ENCODE assay signal across 15 cellular contexts in the genomic region with DNA sequence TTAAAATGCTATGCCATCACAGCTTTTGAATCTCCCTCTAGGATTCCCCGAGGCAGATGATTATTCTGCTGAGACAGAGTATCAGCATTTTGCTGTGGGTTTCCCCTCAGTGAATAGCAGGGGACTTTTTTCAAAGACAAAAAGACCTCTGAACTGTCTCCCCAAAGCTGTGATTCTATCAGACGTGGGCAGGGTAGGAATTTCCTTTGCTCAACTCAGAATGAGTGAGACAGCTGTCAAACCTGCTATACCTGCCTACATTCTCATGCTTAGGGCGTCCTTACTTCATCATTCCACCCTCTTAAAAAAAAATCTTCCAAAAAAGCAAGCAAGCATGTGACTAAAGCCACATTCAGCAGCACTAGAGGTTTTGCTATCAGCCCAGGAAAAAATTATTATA.
A peak's percentile ranks its signal among the peaks of the same experiment; 100 is the strongest.
DNase-seq lines count a peak whose midpoint lies in the region; ATAC-seq and TF ChIP-seq lines count a peak whose summit lies in the region.
"Had no signal": no experiment of that assay in that cellular context is flagged by ENCODE, and none has a peak within 500 bp of the region (broad histone marks: within the 10 kb centered on the region; RNA-seq: fewer than 3 reads in every experiment).

No MANE protein-coding gene starts in this region.

- H3K36me3 ChIP-seq in esophagus squamous epithelium, result no peaks in the 10 kb centered on the region
- H3K36me3 ChIP-seq: SJSA1 had no signal

- POLR2A ChIA-PET in GM10248 (lab: Yijun Ruan, JAX), result no interaction called here

- H3K4me3 Mint-ChIP-seq in activated naive CD8-positive, alpha-beta T cell treated with anti-CD3 and anti-CD28 coated beads, Interleukin-2, amount 50 U/mL, for 24 hours, result no peak overlapping the region
- H3K4me3 Mint-ChIP-seq in activated T-helper 1 cell treated with anti-CD3 and anti-CD28 coated beads, Interleukin-12 subunit alpha, Interleukin-12 subunit beta, Interleukin-2, Interleukin-4 antibody, amounts not matched to agents 30 ng/mL and 10 ng/mL and 1 ng/mL, durations not matched to agents 14 hours and 24 hours and 36 hours, result no peak overlapping the region
- H3K4me3 Mint-ChIP-seq: nephron progenitor cell had no signal

- H3K27me3 Mint-ChIP-seq in activated naive CD8-positive, alpha-beta T cell treated with anti-CD3 and anti-CD28 coated beads, Interleukin-2, amount 50 U/mL, for 24 hours, result no peaks in the 10 kb centered on the region
- no peaks in the 10 kb centered on the region for H3K27me3 Mint-ChIP-seq in activated T-helper 1 cell treated with anti-CD3 and anti-CD28 coated beads, Interleukin-12 subunit alpha, Interleukin-12 subunit beta, Interleukin-2, Interleukin-4 antibody, amounts not matched to agents 30 ng/mL and 10 ng/mL and 1 ng/mL, durations not matched to agents 14 hours and 24 hours and 36 hours (ENCODE audit: insufficient read depth)

- CTCF ChIA-PET in GM10248 (lab: Yijun Ruan, JAX), result interaction anchor here (2.2 to 7.4 kb wide), 2 partner anchors 13 to 18 kb away, joined by 5 to 64 read pairs; no protein-coding TSS in a partner anchor

- H3K4me1 Mint-ChIP-seq in activated naive CD8-positive, alpha-beta T cell treated with anti-CD3 and anti-CD28 coated beads, Interleukin-2, amount 50 U/mL, for 24 hours, result no peaks in the 10 kb centered on the region
- H3K4me1 Mint-ChIP-seq in activated T-helper 1 cell treated with anti-CD3 and anti-CD28 coated beads, Interleukin-12 subunit alpha, Interleukin-12 subunit beta, Interleukin-2, Interleukin-4 antibody, amounts not matched to agents 30 ng/mL and 10 ng/mL and 1 ng/mL, durations not matched to agents 14 hours and 24 hours and 36 hours (ENCODE audit: low read depth), result no peaks in the 10 kb centered on the region
- H3K4me1 Mint-ChIP-seq: nephron progenitor cell had no signal

- no peaks in the 10 kb centered on the region for H3K9me3 ChIP-seq in esophagus squamous epithelium
- H3K9me3 ChIP-seq: SJSA1 had no signal

- intact Hi-C loops in esophagus squamous epithelium (cut with DNase I), result no loop called here
- intact Hi-C loops in activated T-helper 1 cell treated with anti-CD3 and anti-CD28 coated beads, Interleukin-12 subunit alpha, Interleukin-12 subunit beta, Interleukin-2, Interleukin-4 antibody, amounts not matched to agents 30 ng/mL and 10 ng/mL and 1 ng/mL, durations not matched to agents 14 hours and 24 hours and 36 hours (cut with micrococcal nuclease), result no loop called here

- peak; percentile 82 for ATAC-seq in GM19463 (IDR thresholded peaks at IDR 0.05; ENCODE audit: unreplicated experiment)
- ATAC-seq in HG03095 (IDR thresholded peaks at IDR 0.05; ENCODE audit: unreplicated experiment), result peak; percentile 59
- ATAC-seq in activated naive CD8-positive, alpha-beta T cell treated with anti-CD3 and anti-CD28 coated beads, Interleukin-2, amount 50 U/mL, for 24 hours, result no peak
- ATAC-seq: activated CD4-positive, CD25-positive, alpha-beta regulatory T cell treated with anti-CD3 and anti-CD28 coated beads, Interleukin-2, amount 50 U/mL, for 24 hours had no signal

- no peaks in the 10 kb centered on the region for H3K27me3 ChIP-seq in esophagus squamous epithelium
- H3K27me3 ChIP-seq: SJSA1 had no signal

- WGBS in esophagus squamous epithelium, 2 donors, result 11 to 28% methylated on average over 3 of the region's 3 CpGs

- H3K9me3 Mint-ChIP-seq in activated naive CD8-positive, alpha-beta T cell treated with anti-CD3 and anti-CD28 coated beads, Interleukin-2, amount 50 U/mL, for 24 hours, result peaks cover 4% of the 10 kb centered on the region
- no peaks in the 10 kb centered on the region for H3K9me3 Mint-ChIP-seq in activated T-helper 1 cell treated with anti-CD3 and anti-CD28 coated beads, Interleukin-12 subunit alpha, Interleukin-12 subunit beta, Interleukin-2, Interleukin-4 antibody, amounts not matched to agents 30 ng/mL and 10 ng/mL and 1 ng/mL, durations not matched to agents 14 hours and 24 hours and 36 hours
- H3K9me3 Mint-ChIP-seq: nephron progenitor cell had no signal

- peak; percentile 24 for DNase-seq in GM10248 (ENCODE audit: extremely low spot score)
- no peak for DNase-seq in esophagus squamous epithelium (lab: John Stamatoyannopoulos, UW)
- DNase-seq in activated naive CD8-positive, alpha-beta T cell treated with anti-CD3 and anti-CD28 coated beads, Interleukin-2, amount 50 U/mL, for 24 hours, result no peak
- no peak for DNase-seq in SW 1271 (lab: John Stamatoyannopoulos, UW)
- DNase-seq in activated T-helper 1 cell treated with anti-CD3 and anti-CD28 coated beads, Interleukin-12 subunit alpha, Interleukin-12 subunit beta, Interleukin-2, Interleukin-4 antibody, amounts not matched to agents 30 ng/mL and 10 ng/mL and 1 ng/mL, durations not matched to agents 14 hours and 24 hours and 36 hours (ENCODE audit: low spot score), result no peak
- no peak for DNase-seq in activated CD8-positive, alpha-beta memory T cell treated with anti-CD3 and anti-CD28 coated beads, Interleukin-2, amount 50 U/mL, for 48 hours
- DNase-seq: activated gamma-delta T cell; AML-193; NCI-H446 treated with DMSO at 0.1 percent for 48 hours; nephron progenitor cell; stimulated activated CD4-positive, alpha-beta T cell treated with anti-CD3 and anti-CD28 coated beads, Interleukin-15, amount 100 ng/mL, for 24 hours had no signal

- no peaks in the 10 kb centered on the region for H3K36me3 Mint-ChIP-seq in activated naive CD8-positive, alpha-beta T cell treated with anti-CD3 and anti-CD28 coated beads, Interleukin-2, amount 50 U/mL, for 24 hours (ENCODE audit: low read depth)
- H3K36me3 Mint-ChIP-seq in activated T-helper 1 cell treated with anti-CD3 and anti-CD28 coated beads, Interleukin-12 subunit alpha, Interleukin-12 subunit beta, Interleukin-2, Interleukin-4 antibody, amounts not matched to agents 30 ng/mL and 10 ng/mL and 1 ng/mL, durations not matched to agents 14 hours and 24 hours and 36 hours (ENCODE audit: low read depth), result no peaks in the 10 kb centered on the region

- no peak overlapping the region for H3K27ac Mint-ChIP-seq in activated naive CD8-positive, alpha-beta T cell treated with anti-CD3 and anti-CD28 coated beads, Interleukin-2, amount 50 U/mL, for 24 hours
- H3K27ac Mint-ChIP-seq in activated T-helper 1 cell treated with anti-CD3 and anti-CD28 coated beads, Interleukin-12 subunit alpha, Interleukin-12 subunit beta, Interleukin-2, Interleukin-4 antibody, amounts not matched to agents 30 ng/mL and 10 ng/mL and 1 ng/mL, durations not matched to agents 14 hours and 24 hours and 36 hours, result no peak overlapping the region
- H3K27ac Mint-ChIP-seq: nephron progenitor cell had no signal

- H3K4me3 ChIP-seq in esophagus squamous epithelium, result no peak overlapping the region
- H3K4me3 ChIP-seq: SJSA1 had no signal

- TF ChIP-seq CTCF in GM10248 (IDR thresholded peaks at IDR 0.05; ENCODE audit: control extremely low read depth, extremely low read depth, low read depth, missing control alignments), result no peak
- no peak for TF ChIP-seq CTCF in esophagus squamous epithelium (IDR thresholded peaks at IDR 0.05)

- H3K27ac ChIP-seq in esophagus squamous epithelium, result peak overlapping the region in 3 of 4 donors; percentile 31 to 75 (median 71)
- H3K27ac ChIP-seq: SJSA1 had no signal

- TF ChIP-seq POLR2A in esophagus squamous epithelium (IDR thresholded peaks at IDR 0.05), result no peak

- H3K4me1 ChIP-seq in esophagus squamous epithelium, result peaks cover 0 to 34% (median 7%) of the 10 kb centered on the region in 3 donors
- H3K4me1 ChIP-seq: SJSA1 had no signal
